In the genomic region with DNA sequence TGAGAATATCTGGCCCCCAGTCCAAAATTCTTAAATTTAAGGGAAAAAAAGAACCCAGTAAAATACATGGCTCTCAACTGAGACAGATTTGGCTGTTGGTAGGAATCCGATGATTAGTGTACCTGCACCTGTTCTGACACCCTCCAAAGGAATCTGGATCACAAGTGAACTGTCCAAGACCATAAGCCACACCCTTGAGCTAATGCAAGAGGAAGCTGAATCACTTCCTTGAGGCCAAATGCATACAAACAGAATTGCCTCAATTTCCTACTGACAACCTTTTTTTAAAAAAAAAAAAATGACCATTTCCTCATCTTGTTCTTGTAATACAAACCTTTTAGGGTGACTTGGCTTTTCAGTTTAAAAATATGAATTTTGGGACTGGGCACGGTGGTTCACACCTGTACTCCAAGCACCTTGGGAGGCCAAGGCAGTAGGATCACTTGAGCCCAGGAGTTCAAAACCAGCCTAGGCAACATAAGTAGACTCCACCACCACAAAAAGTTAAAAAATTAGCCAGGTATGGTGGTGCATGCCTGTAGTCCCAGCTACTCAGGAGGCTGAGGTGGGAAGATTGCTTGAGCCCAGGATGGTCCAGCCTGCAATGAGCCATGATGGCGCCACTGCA, we compare ENCODE assay signal across 1 cellular context.
TF ChIP-seq lines count a peak whose summit lies in the region.

No MANE protein-coding gene starts in this region.

TF ChIP-seq in SK-N-SH, 30 proteins besides CTCF, POLR2A, EP300 and RAD21:
- TF ChIP-seq POLR2AphosphoS5 (IDR thresholded peaks at IDR 0.05; ENCODE audit: low read depth, low read length) (no peak), SMC3 (IDR thresholded peaks at IDR 0.05; ENCODE audit: low read depth, low read length) (no peak), PBX3 (IDR thresholded peaks at IDR 0.05) (no peak), ELF1 (IDR thresholded peaks at IDR 0.05) (no peak), REST (IDR thresholded peaks at IDR 0.05; ENCODE audit: low read depth, low read length) (no peak), NFIC (IDR thresholded peaks at IDR 0.05; ENCODE audit: borderline replicate concordance) (no peak), GABPA (IDR thresholded peaks at IDR 0.05; ENCODE audit: low read depth) (no peak), USF2 (IDR thresholded peaks at IDR 0.05; ENCODE audit: borderline replicate concordance, low read depth, low read length) (no peak), SIN3A (IDR thresholded peaks at IDR 0.05; ENCODE audit: borderline replicate concordance, low read depth, low read length) (no peak), JUND (IDR thresholded peaks at IDR 0.05) (no peak)
TF ChIP-seq in SK-N-SH: peak in this region for 0.
